22 cellular contexts compared by ENCODE assay signal in genomic region chr1:41521766-41522165, GRCh38. TPM values are rescaled to one million over a fixed set of nuclear protein-coding genes. Genes with fewer than 3 reads are reported as not detected.
DNase-seq lines count a peak whose midpoint lies in the region; ATAC-seq, FAIRE-seq and TF ChIP-seq lines count a peak whose summit lies in the region.
"Had no signal": no experiment of that assay in that cellular context is flagged by ENCODE, and none has a peak within 500 bp of the region (broad histone marks: within the 10 kb centered on the region; RNA-seq: fewer than 3 reads in every experiment).

No MANE protein-coding gene starts in this region.

- peak overlapping the region; percentile 9 for H3K18ac ChIP-seq in neuronal stem cell (ENCODE audit: low read length)

- H2BK5ac ChIP-seq in neuronal stem cell (ENCODE audit: low read length): no peak overlapping the region

- H3K36me3 ChIP-seq in astrocyte (ENCODE audit: insufficient read depth, low read length) (no peaks in the 10 kb centered on the region), neuronal stem cell (replicated peaks in 1 of 2; ENCODE audit: control insufficient read depth in 2 of 2, insufficient read depth in 2 of 2, low read length in 2 of 2) (no peaks in the 10 kb centered on the region)

- H3K4me2 ChIP-seq in astrocyte (ENCODE audit: low read length) (no peak overlapping the region), neuronal stem cell (ENCODE audit: insufficient read depth, low read length, poor library complexity, severe bottlenecking) (no peak overlapping the region)

- H3K9me3 Mint-ChIP-seq in astrocyte (ENCODE audit: unreplicated experiment): peaks cover 3% of the 10 kb centered on the region
- H3K9me3 Mint-ChIP-seq: CD8-positive, alpha-beta memory T cell had no signal

- H3K9me3 ChIP-seq in astrocyte (ENCODE audit: insufficient read depth, low read depth, low read length) (no peaks in the 10 kb centered on the region), neuronal stem cell (replicated peaks in 1 of 2; ENCODE audit: control insufficient read depth in 2 of 2, insufficient read depth in 1 of 2, low read depth in 1 of 2, low read length in 2 of 2) (peaks cover 0 to 2% of the 10 kb centered on the region in 2 donors)

- H3K27me3 ChIP-seq in HL-60 (ENCODE audit: insufficient read depth, poor library complexity, severe bottlenecking) (no peaks in the 10 kb centered on the region), astrocyte (ENCODE audit: insufficient read depth, low read length) (no peaks in the 10 kb centered on the region), neuronal stem cell (ENCODE audit: control insufficient read depth in 3 of 3, insufficient read depth in 3 of 3, low read depth in 1 of 3, low read length in 3 of 3) (no peaks in the 10 kb centered on the region)

- peak overlapping the region; percentile 6 for H2BK15ac ChIP-seq in neuronal stem cell (ENCODE audit: low read length)

- H3K4me1 Mint-ChIP-seq in astrocyte (ENCODE audit: low read depth, unreplicated experiment): peaks cover 3% of the 10 kb centered on the region

- no peak overlapping the region for H3K4ac ChIP-seq in neuronal stem cell (ENCODE audit: low read length)

- H2AK5ac ChIP-seq in neuronal stem cell (ENCODE audit: low read depth, low read length): no peak overlapping the region

- WGBS in neuronal stem cell (ENCODE audit: extremely low coverage in 2 of 2, insufficient read length in 2 of 2, insufficient replicate concordance in 1 of 2), 2 donors: no CpG with 5 or more reads among the region's 12 CpGs

- TF ChIP-seq CTCF in HL-60 (IDR thresholded peaks at IDR 0.05; ENCODE audit: insufficient read depth, low read length) (no peak), astrocyte (IDR thresholded peaks at IDR 0.05; ENCODE audit: insufficient read depth, low read depth, low read length) (no peak)

- H2AFZ ChIP-seq in astrocyte (ENCODE audit: low read depth, low read length) (no peak overlapping the region), neuronal stem cell (ENCODE audit: low read length) (peak overlapping the region; percentile 90)

- FAIRE-seq in astrocyte (lab: Jason Lieb, UNC): no peak
- FAIRE-seq: GM12892, GM18507 had no signal

- no peak overlapping the region for H3K23ac ChIP-seq in neuronal stem cell (ENCODE audit: low read depth, low read length, poor library complexity)

- H3K36me3 Mint-ChIP-seq in astrocyte (ENCODE audit: low read depth, unreplicated experiment): peaks cover 13% of the 10 kb centered on the region

- no peak overlapping the region for H3K14ac ChIP-seq in neuronal stem cell (ENCODE audit: low read length)

- no peak overlapping the region for H3K4me3 Mint-ChIP-seq in astrocyte (ENCODE audit: unreplicated experiment)
- H3K4me3 Mint-ChIP-seq: CD8-positive, alpha-beta memory T cell had no signal

- no peak overlapping the region for H3K4me3 ChIP-seq in HL-60 (replicated peaks; ENCODE audit: insufficient read depth, low read length)
- no peak overlapping the region for H3K4me3 ChIP-seq in astrocyte (ENCODE audit: insufficient read depth, low read depth, low read length)
- no peak overlapping the region for H3K4me3 ChIP-seq in neuronal stem cell (ENCODE audit: low read length in 2 of 2)

- H3K27ac ChIP-seq in HL-60 (replicated peaks) (peak overlapping the region; percentile 24; the same call in 1 of the 2 replicates), astrocyte (ENCODE audit: low read depth, low read length) (no peak overlapping the region), neuronal stem cell (replicated peaks; ENCODE audit: low read length) (no peak overlapping the region)

- peaks cover 11% of the 10 kb centered on the region for H3K27me3 Mint-ChIP-seq in astrocyte (ENCODE audit: low read depth, unreplicated experiment)
- H3K27me3 Mint-ChIP-seq: CD8-positive, alpha-beta memory T cell had no signal

- DNase-seq in HL-60 (ENCODE audit: low read depth in 1 of 2, low spot score in 1 of 2) (no peak), astrocyte (ENCODE audit: low read depth) (no peak), islet precursor cell (peak; percentile 96), neuronal stem cell (ENCODE audit: low spot score) (no peak), NCI-H69 (lab: John Stamatoyannopoulos, UW) (no peak), GM19240 (ENCODE audit: insufficient read length, low spot score) (no peak)
- DNase-seq in activated CD4-positive, alpha-beta T cell treated with anti-CD3 and anti-CD28 coated beads, Interleukin-2, amount 50 U/mL, for 4 hours: no peak
- DNase-seq: ACHN; C1 segment of cervical spinal cord; CD8-positive, alpha-beta memory T cell; DMS53; HCEC 1CT; NCI-H1105; NCI-H2081; NCI-H2171 treated with DMSO at 0.1 percent for 48 hours; NCI-H446; NCI-H774; SHP77 treated with DMSO at 0.1 percent for 48 hours had no signal

- peak overlapping the region; percentile 14 for H2BK12ac ChIP-seq in neuronal stem cell (ENCODE audit: low read length)

- H4K91ac ChIP-seq in neuronal stem cell (ENCODE audit: low read depth, low read length, poor library complexity): no peak overlapping the region

- no peak for ATAC-seq in GM19328 (IDR thresholded peaks at IDR 0.05; ENCODE audit: unreplicated experiment)

- no peaks in the 10 kb centered on the region for H3K4me1 ChIP-seq in astrocyte (ENCODE audit: insufficient read depth, low read length)
- H3K4me1 ChIP-seq in neuronal stem cell (ENCODE audit: control insufficient read depth in 2 of 2, insufficient read depth in 1 of 2, low read depth in 1 of 2, low read length in 2 of 2): peaks cover 5 to 14% of the 10 kb centered on the region in 2 donors

- peaks cover 13% of the 10 kb centered on the region for H4K20me1 ChIP-seq in astrocyte (ENCODE audit: insufficient read depth, low read length)

- H4K8ac ChIP-seq in neuronal stem cell (ENCODE audit: low read depth, low read length): peak overlapping the region; percentile 70

- H2BK120ac ChIP-seq in neuronal stem cell (ENCODE audit: low read depth, low read length): no peak overlapping the region

- peaks cover 1% of the 10 kb centered on the region for H3K79me1 ChIP-seq in neuronal stem cell (ENCODE audit: low read depth, low read length)

- H3K79me2 ChIP-seq in astrocyte (ENCODE audit: insufficient read depth, low read length): no peaks in the 10 kb centered on the region

- H3K9ac ChIP-seq in astrocyte (ENCODE audit: low read length) (no peak overlapping the region), neuronal stem cell (ENCODE audit: low read depth, low read length, poor library complexity) (no peak overlapping the region)

- peak overlapping the region; percentile 34 for H3K27ac Mint-ChIP-seq in astrocyte (ENCODE audit: unreplicated experiment)

RNA-seq across cellular contexts. Expression of gene EDN2, which starts 37.3 kb away (rescaled TPM):
- total RNA-seq in astrocyte: 0.45 TPM in 1 of 2 replicates, not detected in the other
- 0.04 TPM for polyA plus RNA-seq in neuronal stem cell (2013, experiment 1 of 2)
- polyA plus RNA-seq in neuronal stem cell (2013, experiment 2 of 2): not detected
- total RNA-seq: CD8-positive, alpha-beta memory T cell; RPMI7951 had no signal
- polyA plus RNA-seq: CD8-positive, alpha-beta memory T cell had no signal
